In the genomic region with DNA sequence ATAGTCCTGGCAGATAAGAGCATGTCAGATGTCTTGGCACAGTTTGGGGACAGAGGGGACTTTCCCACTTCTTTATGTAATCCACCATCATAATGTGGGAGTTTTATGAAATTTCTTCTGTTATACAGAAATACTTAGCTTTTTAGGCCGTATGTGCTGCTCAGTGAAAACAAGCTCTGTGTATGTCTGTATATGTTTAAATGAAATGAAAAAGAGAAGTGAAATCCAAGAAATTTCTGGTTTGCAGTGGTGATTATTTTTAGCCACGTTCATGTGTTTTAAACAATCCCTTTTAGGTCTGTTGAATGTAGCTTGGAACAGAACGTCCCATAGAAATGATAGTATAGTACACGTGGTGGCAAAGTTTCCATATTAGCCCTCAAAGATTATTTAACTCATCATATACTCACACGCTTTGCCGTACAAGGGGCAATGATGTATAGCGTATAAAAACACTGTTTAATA, we compare ENCODE assay signal across 9 cellular contexts. TPM values are rescaled to one million over a fixed set of nuclear protein-coding genes. Genes with fewer than 3 reads are reported as not detected.
DNase-seq lines count a peak whose midpoint lies in the region; ATAC-seq lines count a peak whose summit lies in the region.
"Had no signal": no experiment of that assay in that cellular context is flagged by ENCODE, and none has a peak within 500 bp of the region (broad histone marks: within the 10 kb centered on the region; RNA-seq: fewer than 3 reads in every experiment).

No MANE protein-coding gene starts in this region.

- no peaks in the 10 kb centered on the region for H3K36me3 Mint-ChIP-seq in activated CD8-positive, alpha-beta T cell treated with anti-CD3 and anti-CD28 coated beads, Interleukin-2, amount 10 ng/mL, durations not matched to agents 7 days and 5 days (ENCODE audit: low read depth)
- H3K36me3 Mint-ChIP-seq in activated T-helper 1 cell treated with anti-CD3 and anti-CD28 coated beads, Interleukin-12 subunit alpha, Interleukin-12 subunit beta, Interleukin-2, Interleukin-4 antibody, amounts not matched to agents 30 ng/mL and 10 ng/mL and 1 ng/mL, durations not matched to agents 14 hours and 24 hours and 36 hours (ENCODE audit: low read depth) = no peaks in the 10 kb centered on the region

- POLR2A ChIA-PET in activated CD8-positive, alpha-beta T cell treated with anti-CD3 and anti-CD28 coated beads, Interleukin-2, amount 10 ng/mL, durations not matched to agents 7 days and 5 days (lab: Charles Lee) = no interaction called here

- CTCF ChIA-PET in activated CD8-positive, alpha-beta T cell treated with anti-CD3 and anti-CD28 coated beads, Interleukin-2, amount 10 ng/mL, durations not matched to agents 7 days and 5 days (lab: Charles Lee) = interaction anchor here (1.2 kb wide), 1 partner anchor 13 kb away, joined by 6 read pairs; no protein-coding TSS in a partner anchor

- no peaks in the 10 kb centered on the region for H3K27me3 Mint-ChIP-seq in activated CD8-positive, alpha-beta T cell treated with anti-CD3 and anti-CD28 coated beads, Interleukin-2, amount 10 ng/mL, durations not matched to agents 7 days and 5 days (ENCODE audit: low read depth)
- peaks cover 2% of the 10 kb centered on the region for H3K27me3 Mint-ChIP-seq in activated T-helper 1 cell treated with anti-CD3 and anti-CD28 coated beads, Interleukin-12 subunit alpha, Interleukin-12 subunit beta, Interleukin-2, Interleukin-4 antibody, amounts not matched to agents 30 ng/mL and 10 ng/mL and 1 ng/mL, durations not matched to agents 14 hours and 24 hours and 36 hours (ENCODE audit: insufficient read depth)

- H3K4me1 Mint-ChIP-seq in activated CD8-positive, alpha-beta T cell treated with anti-CD3 and anti-CD28 coated beads, Interleukin-2, amount 10 ng/mL, durations not matched to agents 7 days and 5 days (ENCODE audit: low read depth) = no peaks in the 10 kb centered on the region
- no peaks in the 10 kb centered on the region for H3K4me1 Mint-ChIP-seq in activated T-helper 1 cell treated with anti-CD3 and anti-CD28 coated beads, Interleukin-12 subunit alpha, Interleukin-12 subunit beta, Interleukin-2, Interleukin-4 antibody, amounts not matched to agents 30 ng/mL and 10 ng/mL and 1 ng/mL, durations not matched to agents 14 hours and 24 hours and 36 hours (ENCODE audit: low read depth)

- DNase-seq in midbrain (lab: John Stamatoyannopoulos, UW) (peak; percentile 62), mesenteric fat pad (ENCODE audit: low spot score) (no peak), OCI-M2 (lab: John Stamatoyannopoulos, UW; ENCODE audit: unreplicated experiment) (no peak)
- no peak for DNase-seq in activated CD8-positive, alpha-beta T cell treated with anti-CD3 and anti-CD28 coated beads, Interleukin-2, amount 10 ng/mL, durations not matched to agents 7 days and 5 days
- DNase-seq in activated T-helper 1 cell treated with anti-CD3 and anti-CD28 coated beads, Interleukin-12 subunit alpha, Interleukin-12 subunit beta, Interleukin-2, Interleukin-4 antibody, amounts not matched to agents 30 ng/mL and 10 ng/mL and 1 ng/mL, durations not matched to agents 14 hours and 24 hours and 36 hours (ENCODE audit: low spot score) = no peak
- DNase-seq: NCI-H146 had no signal

- no peak overlapping the region for H3K4me3 Mint-ChIP-seq in activated CD8-positive, alpha-beta T cell treated with anti-CD3 and anti-CD28 coated beads, Interleukin-2, amount 10 ng/mL, durations not matched to agents 7 days and 5 days
- no peak overlapping the region for H3K4me3 Mint-ChIP-seq in activated T-helper 1 cell treated with anti-CD3 and anti-CD28 coated beads, Interleukin-12 subunit alpha, Interleukin-12 subunit beta, Interleukin-2, Interleukin-4 antibody, amounts not matched to agents 30 ng/mL and 10 ng/mL and 1 ng/mL, durations not matched to agents 14 hours and 24 hours and 36 hours

- H3K27ac Mint-ChIP-seq in activated CD8-positive, alpha-beta T cell treated with anti-CD3 and anti-CD28 coated beads, Interleukin-2, amount 10 ng/mL, durations not matched to agents 7 days and 5 days = no peak overlapping the region
- H3K27ac Mint-ChIP-seq in activated T-helper 1 cell treated with anti-CD3 and anti-CD28 coated beads, Interleukin-12 subunit alpha, Interleukin-12 subunit beta, Interleukin-2, Interleukin-4 antibody, amounts not matched to agents 30 ng/mL and 10 ng/mL and 1 ng/mL, durations not matched to agents 14 hours and 24 hours and 36 hours = no peak overlapping the region

- ATAC-seq in GM18508 (IDR thresholded peaks at IDR 0.05; ENCODE audit: insufficient read depth, unreplicated experiment) = peak; percentile 56
- peak; percentile 48 for ATAC-seq in GM21619 (IDR thresholded peaks at IDR 0.05; ENCODE audit: unreplicated experiment)
- peak; percentile 65 for ATAC-seq in HG03565 (IDR thresholded peaks at IDR 0.05; ENCODE audit: unreplicated experiment)
- no peak for ATAC-seq in activated CD8-positive, alpha-beta T cell treated with anti-CD3 and anti-CD28 coated beads, Interleukin-2, amount 10 ng/mL, durations not matched to agents 7 days and 5 days

- no peaks in the 10 kb centered on the region for H3K9me3 Mint-ChIP-seq in activated CD8-positive, alpha-beta T cell treated with anti-CD3 and anti-CD28 coated beads, Interleukin-2, amount 10 ng/mL, durations not matched to agents 7 days and 5 days (ENCODE audit: insufficient read depth)
- H3K9me3 Mint-ChIP-seq in activated T-helper 1 cell treated with anti-CD3 and anti-CD28 coated beads, Interleukin-12 subunit alpha, Interleukin-12 subunit beta, Interleukin-2, Interleukin-4 antibody, amounts not matched to agents 30 ng/mL and 10 ng/mL and 1 ng/mL, durations not matched to agents 14 hours and 24 hours and 36 hours = no peaks in the 10 kb centered on the region

- intact Hi-C loops in activated T-helper 1 cell treated with anti-CD3 and anti-CD28 coated beads, Interleukin-12 subunit alpha, Interleukin-12 subunit beta, Interleukin-2, Interleukin-4 antibody, amounts not matched to agents 30 ng/mL and 10 ng/mL and 1 ng/mL, durations not matched to agents 14 hours and 24 hours and 36 hours (cut with micrococcal nuclease) = no loop called here

RNA-seq across cellular contexts. Expression of gene GAB1, which starts 41.0 kb away (rescaled TPM):
- under 1 TPM; 0.37 to 0.79 TPM for total RNA-seq in activated CD8-positive, alpha-beta T cell treated with anti-CD3 and anti-CD28 coated beads, Interleukin-2, amount 10 ng/mL, durations not matched to agents 7 days and 5 days
- 30.2 TPM for total RNA-seq in mesenteric fat pad
- total RNA-seq in activated T-helper 1 cell treated with anti-CD3 and anti-CD28 coated beads, Interleukin-12 subunit alpha, Interleukin-12 subunit beta, Interleukin-2, Interleukin-4 antibody, amounts not matched to agents 30 ng/mL and 10 ng/mL and 1 ng/mL, durations not matched to agents 14 hours and 24 hours and 36 hours = 0.66 and 1.4 TPM in 2 replicates

Comparison
In these comparisons a context has a peak if more than half of its experiments do, and no peak if none do; other contexts are left out.
1. RNA of gene GAB1, which starts 41.0 kb away (total RNA-seq): 30.2 TPM in mesenteric fat pad (single experiment); 0.66 to 1.4 TPM in activated T-helper 1 cell treated with anti-CD3 and anti-CD28 coated beads, Interleukin-12 subunit alpha, Interleukin-12 subunit beta, Interleukin-2, Interleukin-4 antibody, amounts not matched to agents 30 ng/mL and 10 ng/mL and 1 ng/mL, durations not matched to agents 14 hours and 24 hours and 36 hours and 0.37 to 0.79 TPM in activated CD8-positive, alpha-beta T cell treated with anti-CD3 and anti-CD28 coated beads, Interleukin-2, amount 10 ng/mL, durations not matched to agents 7 days and 5 days; every median in the first group is over 10 times any median in the second.